ENCODE assay signal across 8 cellular contexts in the genomic region with DNA sequence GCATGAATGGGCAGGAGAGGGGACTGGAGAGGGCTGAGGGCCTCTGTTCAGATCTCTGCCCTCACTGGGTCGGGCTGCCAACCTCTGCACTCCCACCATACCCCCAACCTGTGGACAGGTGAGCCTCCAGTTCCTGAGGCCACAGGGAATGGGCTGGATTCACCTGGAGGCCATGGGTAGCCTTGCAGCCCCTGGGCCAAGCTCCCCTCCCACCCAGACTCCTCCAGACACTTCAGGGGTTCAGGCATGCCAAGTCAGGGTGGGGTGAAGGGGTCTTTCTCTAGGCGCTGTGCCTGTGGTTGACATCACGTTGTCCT.
DNase-seq lines count a peak whose midpoint lies in the region; ATAC-seq, FAIRE-seq and TF ChIP-seq lines count a peak whose summit lies in the region.

No MANE protein-coding gene starts in this region.

- no peak overlapping the region for H2AFZ ChIP-seq in keratinocyte (ENCODE audit: control insufficient read depth, low read length)

- H3K4me3 ChIP-seq in Caco-2 (ENCODE audit: low read depth, low read length) (no peak overlapping the region), keratinocyte (ENCODE audit: control insufficient read depth in 2 of 3, extremely low read depth in 1 of 3, insufficient read depth in 2 of 3, low read depth in 1 of 3, low read length in 3 of 3) (peak overlapping the region in 2 of 3 experiments; percentile 4 to 16), skeletal muscle satellite cell (ENCODE audit: low read length) (no peak overlapping the region)

- intact Hi-C loops in Caco-2 (cut with micrococcal nuclease; ENCODE audit: unreplicated experiment) = no loop called here

- no peaks in the 10 kb centered on the region for H3K27me3 Mint-ChIP-seq in Caco-2 (ENCODE audit: insufficient read depth, unreplicated experiment)
- H3K27me3 Mint-ChIP-seq in activated CD8-positive, alpha-beta T cell treated with anti-CD3 and anti-CD28 coated beads, Interleukin-2, amount 10 ng/mL, durations not matched to agents 7 days and 5 days (ENCODE audit: low read depth) = no peaks in the 10 kb centered on the region

- H3K79me2 ChIP-seq in keratinocyte (ENCODE audit: control insufficient read depth, insufficient read depth, low read length) = no peaks in the 10 kb centered on the region

- no peaks in the 10 kb centered on the region for H3K9me3 Mint-ChIP-seq in Caco-2 (ENCODE audit: unreplicated experiment)
- H3K9me3 Mint-ChIP-seq in activated CD8-positive, alpha-beta T cell treated with anti-CD3 and anti-CD28 coated beads, Interleukin-2, amount 10 ng/mL, durations not matched to agents 7 days and 5 days (ENCODE audit: insufficient read depth) = no peaks in the 10 kb centered on the region

- BruUV-seq in Caco-2 (replicated peaks; lab: Mats Ljungman, UMichigan) = no TSS peak

- H3K27ac ChIP-seq in keratinocyte (ENCODE audit: control insufficient read depth, insufficient read depth, low read length) = peak overlapping the region; percentile 96

- DNase-seq in Caco-2 (no peak), keratinocyte (ENCODE audit: low read depth, low spot score) (no peak), RKO (ENCODE audit: low spot score) (no peak), SHP77 treated with DMSO at 0.1 percent for 48 hours (lab: John Stamatoyannopoulos, UW) (no peak), GM20000 (ENCODE audit: low spot score) (no peak), hepatic stellate cell (ENCODE audit: low spot score) (no peak)
- no peak for DNase-seq in activated CD8-positive, alpha-beta T cell treated with anti-CD3 and anti-CD28 coated beads, Interleukin-2, amount 10 ng/mL, durations not matched to agents 7 days and 5 days

- H3K4me1 ChIP-seq in Caco-2 = peaks cover 39% of the 10 kb centered on the region
- H3K4me1 ChIP-seq in keratinocyte (ENCODE audit: control insufficient read depth, extremely low read depth, insufficient read depth, low read length) = peaks cover 61% of the 10 kb centered on the region
- peaks cover 94% of the 10 kb centered on the region for H3K4me1 ChIP-seq in skeletal muscle satellite cell (ENCODE audit: control insufficient read depth, insufficient read depth, low read length)

- dilution Hi-C loops in keratinocyte (cut with MboI; ENCODE audit: extremely low pct_ligation_motif_present, low sequenced_read_pairs) = no loop called here

- H3K36me3 ChIP-seq in Caco-2 (ENCODE audit: control insufficient read depth, insufficient read depth, low read length) (peaks cover 3% of the 10 kb centered on the region), keratinocyte (ENCODE audit: control insufficient read depth in 2 of 2, extremely low read depth in 1 of 2, insufficient read depth in 2 of 2, low read length in 2 of 2) (peaks cover 0 to 7% of the 10 kb centered on the region in 2 experiments), skeletal muscle satellite cell (ENCODE audit: insufficient read depth, low read length) (peaks cover 29% of the 10 kb centered on the region)

- H4K20me1 ChIP-seq in keratinocyte (ENCODE audit: control insufficient read depth, extremely low read depth, insufficient read depth, low read length) = no peaks in the 10 kb centered on the region

- peak overlapping the region; percentile 80 for H3K27ac Mint-ChIP-seq in Caco-2 (ENCODE audit: unreplicated experiment)
- peak overlapping the region; percentile 88 for H3K27ac Mint-ChIP-seq in activated CD8-positive, alpha-beta T cell treated with anti-CD3 and anti-CD28 coated beads, Interleukin-2, amount 10 ng/mL, durations not matched to agents 7 days and 5 days

- POLR2A ChIA-PET in Caco-2 (lab: Charles Lee) = no interaction called here
- POLR2A ChIA-PET in activated CD8-positive, alpha-beta T cell treated with anti-CD3 and anti-CD28 coated beads, Interleukin-2, amount 10 ng/mL, durations not matched to agents 7 days and 5 days (lab: Charles Lee) = interaction anchor here (1.1 kb wide), 2 partner anchors 12 to 33 kb away, joined by 3 to 6 read pairs; no protein-coding TSS in a partner anchor

- H3K27me3 ChIP-seq in Caco-2 (replicated peaks; ENCODE audit: control insufficient read depth, insufficient read depth, low read length) = no peaks in the 10 kb centered on the region
- H3K27me3 ChIP-seq in keratinocyte (ENCODE audit: control insufficient read depth, extremely low read depth, insufficient read depth, low read length) = no peaks in the 10 kb centered on the region
- no peaks in the 10 kb centered on the region for H3K27me3 ChIP-seq in skeletal muscle satellite cell (ENCODE audit: control insufficient read depth, insufficient read depth, low read length)

- peaks cover 24% of the 10 kb centered on the region for H3K36me3 Mint-ChIP-seq in Caco-2 (ENCODE audit: insufficient read depth, unreplicated experiment)
- H3K36me3 Mint-ChIP-seq in activated CD8-positive, alpha-beta T cell treated with anti-CD3 and anti-CD28 coated beads, Interleukin-2, amount 10 ng/mL, durations not matched to agents 7 days and 5 days (ENCODE audit: low read depth) = no peaks in the 10 kb centered on the region

- no peak overlapping the region for H3K4me3 Mint-ChIP-seq in Caco-2 (ENCODE audit: unreplicated experiment)
- H3K4me3 Mint-ChIP-seq in activated CD8-positive, alpha-beta T cell treated with anti-CD3 and anti-CD28 coated beads, Interleukin-2, amount 10 ng/mL, durations not matched to agents 7 days and 5 days = no peak overlapping the region

- peak overlapping the region; percentile 71 for H3K4me2 ChIP-seq in keratinocyte (ENCODE audit: control insufficient read depth, extremely low read depth, insufficient read depth, low read depth, low read length)
- H3K4me2 ChIP-seq in skeletal muscle satellite cell (ENCODE audit: low read length) = peak overlapping the region; percentile 23

- CTCF ChIA-PET in Caco-2 (lab: Charles Lee) = no interaction called here
- CTCF ChIA-PET in activated CD8-positive, alpha-beta T cell treated with anti-CD3 and anti-CD28 coated beads, Interleukin-2, amount 10 ng/mL, durations not matched to agents 7 days and 5 days (lab: Charles Lee) = interaction anchor here (1.3 kb wide), 2 partner anchors 10 to 12 kb away, joined by 5 to 7 read pairs; no protein-coding TSS in a partner anchor

- no peak for FAIRE-seq in keratinocyte (lab: Jason Lieb, UNC)

- H3K4me1 Mint-ChIP-seq in Caco-2 (ENCODE audit: low read depth, unreplicated experiment) = peaks cover 14% of the 10 kb centered on the region
- peaks cover 69% of the 10 kb centered on the region for H3K4me1 Mint-ChIP-seq in activated CD8-positive, alpha-beta T cell treated with anti-CD3 and anti-CD28 coated beads, Interleukin-2, amount 10 ng/mL, durations not matched to agents 7 days and 5 days (ENCODE audit: low read depth)

- no peak for ATAC-seq in activated CD8-positive, alpha-beta T cell treated with anti-CD3 and anti-CD28 coated beads, Interleukin-2, amount 10 ng/mL, durations not matched to agents 7 days and 5 days

- H3K9me3 ChIP-seq in Caco-2 (no peaks in the 10 kb centered on the region), keratinocyte (ENCODE audit: control insufficient read depth, low read depth, low read length) (no peaks in the 10 kb centered on the region), skeletal muscle satellite cell (replicated peaks; ENCODE audit: low read length) (no peaks in the 10 kb centered on the region)

- H3K9me1 ChIP-seq in keratinocyte (ENCODE audit: control insufficient read depth, extremely low read depth, insufficient read depth, low read length) = peaks cover 3% of the 10 kb centered on the region

- TF ChIP-seq CTCF in Caco-2 (IDR thresholded peaks at IDR 0.05; ENCODE audit: insufficient read depth in 1 of 2, low read depth in 1 of 2, low read length in 1 of 2, severe bottlenecking in 1 of 2, unreplicated experiment in 1 of 2) (no peak), keratinocyte (optimal IDR thresholded peaks at IDR 0.05 in 1 of 3, IDR thresholded peaks at IDR 0.05 in 1 of 3, conservative IDR thresholded peaks at IDR 0.05 in 1 of 3; ENCODE audit: extremely low read depth in 1 of 3, insufficient read depth in 2 of 3, low read length in 3 of 3) (no peak), GM20000 (IDR thresholded peaks at IDR 0.05; ENCODE audit: extremely low read depth, missing control alignments) (no peak)

- H3K9ac ChIP-seq in keratinocyte (ENCODE audit: control insufficient read depth, extremely low read depth, insufficient read depth, low read length) (peak overlapping the region; percentile 64), skeletal muscle satellite cell (ENCODE audit: low read depth, low read length) (peak overlapping the region; percentile 81)

Comparison
In these comparisons a context has a peak if more than half of its experiments do, and no peak if none do; other contexts are left out.
1. H3K4me3 ChIP-seq: peak in keratinocyte (2 of 3); none in Caco-2 (single experiment) and skeletal muscle satellite cell (single experiment).